In genomic region chr6:168116975-168117899, GRCh38 we compare ENCODE assay signal across 1 cellular context.
TF ChIP-seq lines count a peak whose summit lies in the region.

No MANE protein-coding gene starts in this region.

TF ChIP-seq in HepG2, 621 proteins besides CTCF, POLR2A, EP300 and RAD21 (continued from another document):
- TF ChIP-seq ZBTB2 (CRISPR knock-in tag; IDR thresholded peaks at IDR 0.05; ENCODE audit: low read depth): no peak
- peak; percentile 32; the same call in 1 of the 2 replicates for TF ChIP-seq ZFP91 (CRISPR knock-in tag; IDR thresholded peaks at IDR 0.05; ENCODE audit: borderline replicate concordance)
- TF ChIP-seq LCORL (IDR thresholded peaks at IDR 0.05): no peak
- no peak for TF ChIP-seq LCORL (CRISPR knock-in tag; IDR thresholded peaks at IDR 0.05)
- TF ChIP-seq KDM3A (CRISPR knock-in tag; IDR thresholded peaks at IDR 0.05; ENCODE audit: low read depth): no peak
- TF ChIP-seq ATF3 (CRISPR knock-in tag; IDR thresholded peaks at IDR 0.05): peak; percentile 74
- no peak for TF ChIP-seq TBP (CRISPR knock-in tag; IDR thresholded peaks at IDR 0.05)
- TF ChIP-seq FOXO1 (CRISPR knock-in tag; IDR thresholded peaks at IDR 0.05): 0 out of 2 replicates have a peak, but pooled peaks have one; percentile 6
- TF ChIP-seq ZNF33A (CRISPR knock-in tag; IDR thresholded peaks at IDR 0.05; ENCODE audit: borderline replicate concordance): no peak
- no peak for TF ChIP-seq JUN (CRISPR knock-in tag; IDR thresholded peaks at IDR 0.05)
- TF ChIP-seq BCL6 (CRISPR knock-in tag; IDR thresholded peaks at IDR 0.05): no peak
- no peak for TF ChIP-seq ATAD3A (CRISPR knock-in tag; IDR thresholded peaks at IDR 0.05)
- TF ChIP-seq TEAD3 (CRISPR knock-in tag; optimal IDR thresholded peaks at IDR 0.05; ENCODE audit: borderline replicate concordance): no peak
- no peak for TF ChIP-seq ZBTB7A (CRISPR knock-in tag; IDR thresholded peaks at IDR 0.05)
- no peak for TF ChIP-seq ZEB1 (IDR thresholded peaks at IDR 0.05; ENCODE audit: insufficient replicate concordance, low read depth)
- TF ChIP-seq ZNF331 (CRISPR knock-in tag; IDR thresholded peaks at IDR 0.05): no peak
- TF ChIP-seq E2F2 (CRISPR knock-in tag; IDR thresholded peaks at IDR 0.05; ENCODE audit: borderline replicate concordance): no peak
- TF ChIP-seq HOMEZ (CRISPR knock-in tag; IDR thresholded peaks at IDR 0.05; ENCODE audit: low read depth): no peak
- no peak for TF ChIP-seq RFX3 (CRISPR knock-in tag; IDR thresholded peaks at IDR 0.05)
- TF ChIP-seq ZNF570 (CRISPR knock-in tag; IDR thresholded peaks at IDR 0.05; ENCODE audit: borderline replicate concordance): no peak
- no peak for TF ChIP-seq ZFP90 (CRISPR knock-in tag; IDR thresholded peaks at IDR 0.05; ENCODE audit: borderline replicate concordance)
- peak; percentile 55; the same call in 1 of the 2 replicates for TF ChIP-seq GATAD2A (CRISPR knock-in tag; IDR thresholded peaks at IDR 0.05)
- no peak for TF ChIP-seq SATB2 (CRISPR knock-in tag; IDR thresholded peaks at IDR 0.05)
- peak; percentile 60; the same call in 1 of the 2 replicates for TF ChIP-seq ZBTB20 (CRISPR knock-in tag; IDR thresholded peaks at IDR 0.05; ENCODE audit: borderline replicate concordance, low read depth)
- no peak for TF ChIP-seq ZFP36 (IDR thresholded peaks at IDR 0.05; ENCODE audit: borderline replicate concordance, low read depth, low read length, partially characterized antibody)
- no peak; the same call in 1 of the 2 replicates for TF ChIP-seq ARHGAP35 (CRISPR knock-in tag; IDR thresholded peaks at IDR 0.05; ENCODE audit: borderline replicate concordance)
- peak; percentile 76 for TF ChIP-seq ZNF431 (CRISPR knock-in tag; IDR thresholded peaks at IDR 0.05; ENCODE audit: borderline replicate concordance, low read depth)
- TF ChIP-seq ZNF800 (CRISPR knock-in tag; IDR thresholded peaks at IDR 0.05): no peak
- no peak for TF ChIP-seq MYNN (CRISPR knock-in tag; IDR thresholded peaks at IDR 0.05; ENCODE audit: low read depth)
- TF ChIP-seq, protein P1, sequence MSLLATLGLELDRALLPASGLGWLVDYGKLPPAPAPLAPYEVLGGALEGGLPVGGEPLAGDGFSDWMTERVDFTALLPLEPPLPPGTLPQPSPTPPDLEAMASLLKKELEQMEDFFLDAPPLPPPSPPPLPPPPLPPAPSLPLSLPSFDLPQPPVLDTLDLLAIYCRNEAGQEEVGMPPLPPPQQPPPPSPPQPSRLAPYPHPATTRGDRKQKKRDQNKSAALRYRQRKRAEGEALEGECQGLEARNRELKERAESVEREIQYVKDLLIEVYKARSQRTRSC (CRISPR knock-in tag; IDR thresholded peaks at IDR 0.05; ENCODE audit: low read depth): no peak
- no peak for TF ChIP-seq ZNF138 (CRISPR knock-in tag; IDR thresholded peaks at IDR 0.05; ENCODE audit: low read depth)
- no peak for TF ChIP-seq POLR2AphosphoS2 (IDR thresholded peaks at IDR 0.05; ENCODE audit: low read depth, low read length)
- TF ChIP-seq TP53 (CRISPR knock-in tag; conservative IDR thresholded peaks at IDR 0.05): no peak
- no peak for TF ChIP-seq ZNF496 (CRISPR knock-in tag; IDR thresholded peaks at IDR 0.05; ENCODE audit: insufficient replicate concordance)
- no peak for TF ChIP-seq ZNF207 (IDR thresholded peaks at IDR 0.05; ENCODE audit: borderline replicate concordance)
- TF ChIP-seq ZNF501 (CRISPR knock-in tag; IDR thresholded peaks at IDR 0.05): peak; percentile 85
- peak; percentile 59; the same call in 1 of the 2 replicates for TF ChIP-seq MTA1 (CRISPR knock-in tag; IDR thresholded peaks at IDR 0.05; ENCODE audit: borderline replicate concordance)
- no peak for TF ChIP-seq ZNF362 (CRISPR knock-in tag; IDR thresholded peaks at IDR 0.05; ENCODE audit: borderline replicate concordance)
